In the genomic region with DNA sequence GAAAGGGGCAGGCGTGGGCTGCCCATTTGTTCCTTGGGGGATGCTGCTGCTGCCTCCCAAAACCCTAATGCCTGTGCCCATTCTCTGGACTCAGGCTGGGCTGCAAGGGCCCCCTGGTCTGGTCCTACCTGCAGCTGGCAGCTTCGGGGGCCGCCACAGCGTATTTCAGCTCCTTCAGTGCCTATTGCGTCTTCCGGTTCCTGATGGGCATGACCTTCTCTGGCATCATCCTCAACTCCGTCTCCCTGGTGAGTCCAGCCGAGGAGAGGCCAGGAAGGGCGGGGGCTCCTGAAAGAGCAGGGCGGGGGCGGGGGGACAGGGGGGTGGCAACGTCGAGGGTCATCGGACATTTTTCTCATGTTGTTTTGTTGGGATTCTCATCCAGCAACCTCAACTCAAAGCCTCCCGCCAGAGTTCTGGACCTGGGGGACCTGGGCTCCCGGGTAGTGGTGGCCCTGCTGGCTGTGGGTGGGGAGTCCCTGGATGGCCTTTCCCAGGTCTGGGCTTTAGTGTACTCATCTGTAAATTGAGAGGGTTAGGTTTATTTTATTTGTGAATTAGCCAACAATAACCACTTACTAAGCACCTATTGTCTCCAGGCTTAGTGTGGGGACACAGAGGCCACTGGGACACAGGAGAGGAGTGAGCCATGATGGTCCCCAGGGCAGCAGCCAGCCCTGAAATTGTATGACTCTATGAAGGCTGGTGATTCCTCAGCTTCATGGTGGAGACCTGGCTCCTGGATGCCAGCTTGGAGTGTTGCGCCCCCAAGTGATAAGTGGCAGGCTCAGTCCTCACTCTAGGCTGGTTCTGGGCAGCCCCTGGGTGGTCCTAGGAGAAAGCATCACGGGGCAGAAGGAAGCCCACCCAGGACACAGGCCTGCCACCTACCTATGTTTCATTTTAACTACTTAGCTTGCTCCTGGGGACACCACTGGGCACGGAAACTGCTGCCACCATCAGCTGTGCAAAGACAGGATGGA, we compare ENCODE assay signal across 1 cellular context.
TF ChIP-seq lines count a peak whose summit lies in the region.

No MANE protein-coding gene starts in this region.

TF ChIP-seq in GM23338, 12 proteins besides CTCF, POLR2A, EP300 and RAD21:
- TF ChIP-seq JUNB (IDR thresholded peaks at IDR 0.05; ENCODE audit: unreplicated experiment): no peak
- no peak for TF ChIP-seq EZH2 (IDR thresholded peaks at IDR 0.05; ENCODE audit: low read depth, unreplicated experiment)
- no peak for TF ChIP-seq NANOG (IDR thresholded peaks at IDR 0.05; ENCODE audit: borderline replicate concordance)
- TF ChIP-seq ZNF114 (CRISPR knock-in tag; IDR thresholded peaks at IDR 0.05): no peak
- TF ChIP-seq, protein P1, sequence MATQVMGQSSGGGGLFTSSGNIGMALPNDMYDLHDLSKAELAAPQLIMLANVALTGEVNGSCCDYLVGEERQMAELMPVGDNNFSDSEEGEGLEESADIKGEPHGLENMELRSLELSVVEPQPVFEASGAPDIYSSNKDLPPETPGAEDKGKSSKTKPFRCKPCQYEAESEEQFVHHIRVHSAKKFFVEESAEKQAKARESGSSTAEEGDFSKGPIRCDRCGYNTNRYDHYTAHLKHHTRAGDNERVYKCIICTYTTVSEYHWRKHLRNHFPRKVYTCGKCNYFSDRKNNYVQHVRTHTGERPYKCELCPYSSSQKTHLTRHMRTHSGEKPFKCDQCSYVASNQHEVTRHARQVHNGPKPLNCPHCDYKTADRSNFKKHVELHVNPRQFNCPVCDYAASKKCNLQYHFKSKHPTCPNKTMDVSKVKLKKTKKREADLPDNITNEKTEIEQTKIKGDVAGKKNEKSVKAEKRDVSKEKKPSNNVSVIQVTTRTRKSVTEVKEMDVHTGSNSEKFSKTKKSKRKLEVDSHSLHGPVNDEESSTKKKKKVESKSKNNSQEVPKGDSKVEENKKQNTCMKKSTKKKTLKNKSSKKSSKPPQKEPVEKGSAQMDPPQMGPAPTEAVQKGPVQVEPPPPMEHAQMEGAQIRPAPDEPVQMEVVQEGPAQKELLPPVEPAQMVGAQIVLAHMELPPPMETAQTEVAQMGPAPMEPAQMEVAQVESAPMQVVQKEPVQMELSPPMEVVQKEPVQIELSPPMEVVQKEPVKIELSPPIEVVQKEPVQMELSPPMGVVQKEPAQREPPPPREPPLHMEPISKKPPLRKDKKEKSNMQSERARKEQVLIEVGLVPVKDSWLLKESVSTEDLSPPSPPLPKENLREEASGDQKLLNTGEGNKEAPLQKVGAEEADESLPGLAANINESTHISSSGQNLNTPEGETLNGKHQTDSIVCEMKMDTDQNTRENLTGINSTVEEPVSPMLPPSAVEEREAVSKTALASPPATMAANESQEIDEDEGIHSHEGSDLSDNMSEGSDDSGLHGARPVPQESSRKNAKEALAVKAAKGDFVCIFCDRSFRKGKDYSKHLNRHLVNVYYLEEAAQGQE (IDR thresholded peaks at IDR 0.05; ENCODE audit: unreplicated experiment): no peak
- no peak for TF ChIP-seq EZH2phosphoT487 (IDR thresholded peaks at IDR 0.05; ENCODE audit: unreplicated experiment)
